8 cellular contexts compared by ENCODE assay signal in the genomic region with DNA sequence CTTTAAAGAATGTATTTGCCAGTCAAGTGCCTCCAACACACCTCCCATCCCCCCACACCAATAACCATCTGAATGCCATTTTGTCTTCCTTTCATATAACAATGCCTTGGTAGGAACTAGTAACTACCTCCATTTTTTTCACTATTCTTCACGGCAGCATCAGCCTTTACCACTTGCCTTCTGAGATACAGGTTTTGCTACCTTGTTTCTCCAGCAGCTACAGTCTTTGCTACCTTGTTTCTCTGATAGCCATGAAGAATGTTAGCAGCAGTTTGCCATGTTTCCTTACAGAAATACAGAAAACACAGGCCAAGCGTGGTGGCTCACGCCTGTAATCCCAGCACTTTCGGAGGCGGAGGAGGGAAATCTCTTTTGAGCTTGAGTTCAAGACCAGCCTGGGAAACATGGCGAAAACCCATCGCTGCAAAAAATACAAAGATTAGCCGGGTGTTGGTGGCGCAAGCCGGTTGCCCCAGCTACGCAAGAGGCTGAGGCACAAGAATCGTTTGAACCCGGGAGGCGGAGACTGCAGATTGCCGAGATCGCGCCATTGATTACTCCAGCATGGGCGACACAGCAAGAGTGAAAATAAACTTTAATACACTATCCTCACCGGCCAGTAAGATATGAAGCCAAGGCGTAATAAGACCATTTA.
DNase-seq lines count a peak whose midpoint lies in the region; ATAC-seq and TF ChIP-seq lines count a peak whose summit lies in the region.

No MANE protein-coding gene starts in this region.

- CTCF ChIA-PET in T-cell (lab: Charles Lee) (interaction anchor here in 1 of 2 donors (0.6 to 2.7 kb wide), 15 partner anchors 10 to 153 kb away, joined by 3 to 37 read pairs (median 5); a partner anchor contains a TSS), GM10248 (lab: Yijun Ruan, JAX) (interaction anchor here (0.9 to 2.4 kb wide), 16 partner anchors 9 to 397 kb away, joined by 3 to 11 read pairs (median 4); a partner anchor contains a TSS)

- peaks cover 14% of the 10 kb centered on the region for H3K4me1 ChIP-seq in ectodermal cell (ENCODE audit: control insufficient read depth, insufficient read depth, low read length)

- H3K27ac ChIP-seq in ectodermal cell (ENCODE audit: insufficient read depth, low read depth, low read length, poor library complexity, severe bottlenecking), result peak overlapping the region; percentile 90

- DNase-seq in stimulated activated CD4-positive, alpha-beta T cell treated with anti-CD3 and anti-CD28 coated beads, Interleukin-15, amount 100 ng/mL, for 48 hours (ENCODE audit: low read depth in 2 of 2), result peak; percentile 49 to 65
- no peak for DNase-seq in stimulated activated CD4-positive, alpha-beta T cell treated with anti-CD3 and anti-CD28 coated beads, Interleukin-4, amount 100 ng/mL, for 4 hours
- DNase-seq in T-cell (peak in 13 of 34 experiments; percentile 11 to 48 (median 34)), GM10248 (ENCODE audit: extremely low spot score) (no peak), NCI-H345 (lab: John Stamatoyannopoulos, UW) (no peak)
- peak in 3 of 10 donors; percentile 17 to 62 (median 45) for DNase-seq in naive thymus-derived CD8-positive, alpha-beta T cell

- peaks cover 36 to 53% (median 39%) of the 10 kb centered on the region in 3 donors for H3K4me1 Mint-ChIP-seq in T-cell
- peaks cover 20 to 42% (median 39%) of the 10 kb centered on the region in 4 donors for H3K4me1 Mint-ChIP-seq in naive thymus-derived CD8-positive, alpha-beta T cell

- no peaks in the 10 kb centered on the region for H3K27me3 Mint-ChIP-seq in T-cell
- H3K27me3 Mint-ChIP-seq in naive thymus-derived CD8-positive, alpha-beta T cell, result peaks cover 0 to 2% (median 0%) of the 10 kb centered on the region in 5 donors

- TF ChIP-seq CTCF in GM10248 (IDR thresholded peaks at IDR 0.05; ENCODE audit: control extremely low read depth, extremely low read depth, low read depth, missing control alignments), result no peak

- H3K4me3 ChIP-seq in ectodermal cell (ENCODE audit: insufficient read depth, low read depth, low read length), result peak overlapping the region; percentile 71

- peak overlapping the region; percentile 95 to 98 for H3K27ac Mint-ChIP-seq in T-cell
- peak overlapping the region; percentile 93 to 99 (median 98) for H3K27ac Mint-ChIP-seq in naive thymus-derived CD8-positive, alpha-beta T cell

- H3K36me3 ChIP-seq in ectodermal cell (ENCODE audit: control insufficient read depth, insufficient read depth, low read length), result no peaks in the 10 kb centered on the region

- no peaks in the 10 kb centered on the region for H3K9me3 ChIP-seq in ectodermal cell (ENCODE audit: control insufficient read depth, low read length)

- H3K4me3 Mint-ChIP-seq in T-cell, result peak overlapping the region; percentile 92 to 95 (median 94)
- H3K4me3 Mint-ChIP-seq in naive thymus-derived CD8-positive, alpha-beta T cell, result peak overlapping the region; percentile 89 to 96 (median 94)

- WGBS in ectodermal cell, 2 experiments, result 1% methylated on average over 20 of the region's 20 CpGs

- ATAC-seq in HG03565 (IDR thresholded peaks at IDR 0.05; ENCODE audit: unreplicated experiment), result peak; percentile 12
- peak in 2 of 4 experiments; percentile 2 to 15 for ATAC-seq in T-cell (replicated peaks in 1 of 4)
- ATAC-seq in naive thymus-derived CD8-positive, alpha-beta T cell, result peak in 1 of 2 donors; percentile 7

- H3K27me3 ChIP-seq in ectodermal cell (ENCODE audit: control insufficient read depth, insufficient read depth, low read length, poor library complexity, severe bottlenecking), result no peaks in the 10 kb centered on the region

- H3K36me3 Mint-ChIP-seq in T-cell, result no peaks in the 10 kb centered on the region
- H3K36me3 Mint-ChIP-seq in naive thymus-derived CD8-positive, alpha-beta T cell, result no peaks in the 10 kb centered on the region

- POLR2A ChIA-PET in T-cell (lab: Charles Lee), result interaction anchor here (0.5 to 6.0 kb wide), 30 partner anchors 9 to 1644 kb away, joined by 3 to 105 read pairs (median 6); a partner anchor contains a TSS
- POLR2A ChIA-PET in naive thymus-derived CD8-positive, alpha-beta T cell (lab: Charles Lee), result interaction anchor here (0.6 to 11.2 kb wide), 36 partner anchors 9 to 1650 kb away, joined by 3 to 578 read pairs (median 8); a partner anchor contains a TSS
- POLR2A ChIA-PET in GM10248 (lab: Yijun Ruan, JAX), result interaction anchor here (1.0 to 3.8 kb wide), 14 partner anchors 9 to 959 kb away, joined by 3 to 78 read pairs (median 6); a partner anchor contains a TSS

- peaks cover 0 to 4% (median 0%) of the 10 kb centered on the region in 3 donors for H3K9me3 Mint-ChIP-seq in T-cell
- peaks cover 0 to 2% (median 0%) of the 10 kb centered on the region in 9 donors for H3K9me3 Mint-ChIP-seq in naive thymus-derived CD8-positive, alpha-beta T cell

Comparison
In these comparisons a context has a peak if more than half of its experiments do, and no peak if none do; other contexts are left out.
1. DNase-seq: peak in stimulated activated CD4-positive, alpha-beta T cell treated with anti-CD3 and anti-CD28 coated beads, Interleukin-15, amount 100 ng/mL, for 48 hours (2 of 2); none in stimulated activated CD4-positive, alpha-beta T cell treated with anti-CD3 and anti-CD28 coated beads, Interleukin-4, amount 100 ng/mL, for 4 hours (0 of 2), GM10248 (single experiment) and NCI-H345 (single experiment).